ENCODE assay signal across 8 cellular contexts in the genomic region with DNA sequence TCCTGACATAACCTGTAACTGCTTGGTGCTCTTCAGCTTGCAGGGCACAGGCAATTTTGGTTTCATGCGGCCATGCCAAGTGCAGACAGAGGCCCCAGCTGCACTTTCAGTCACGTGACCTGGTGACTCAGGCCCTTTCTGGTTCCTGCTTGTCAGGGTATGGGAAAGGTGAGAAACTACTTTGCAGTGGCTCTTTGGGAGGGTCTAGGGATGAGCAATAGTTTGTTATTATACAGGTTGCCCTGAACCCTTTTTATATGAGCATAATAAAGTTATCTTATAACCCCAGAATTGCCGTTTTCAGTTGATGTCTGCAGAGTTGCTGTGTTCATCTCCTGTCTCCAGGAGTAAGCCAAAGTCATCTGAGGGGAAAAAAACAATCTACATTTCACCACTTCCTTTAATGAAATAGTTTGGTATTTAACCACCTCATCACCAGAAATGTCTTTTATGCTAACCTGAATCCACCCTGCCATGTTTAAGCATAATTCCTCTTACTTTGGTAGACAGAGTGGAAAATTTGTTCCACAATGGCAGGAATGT. TPM values are rescaled to one million over a fixed set of nuclear protein-coding genes. Genes with fewer than 3 reads are reported as not detected.
DNase-seq lines count a peak whose midpoint lies in the region; ATAC-seq, FAIRE-seq and TF ChIP-seq lines count a peak whose summit lies in the region.

No MANE protein-coding gene starts in this region.

- peak overlapping the region; percentile 38 for H2AFZ ChIP-seq in keratinocyte (ENCODE audit: control insufficient read depth, low read length)

- H3K4me3 Mint-ChIP-seq in activated naive CD8-positive, alpha-beta T cell treated with anti-CD3 and anti-CD28 coated beads, Interleukin-2, amount 10 ng/mL, durations not matched to agents 7 days and 5 days = peak overlapping the region; percentile 23

- peaks cover 18% of the 10 kb centered on the region for H3K27me3 Mint-ChIP-seq in activated naive CD8-positive, alpha-beta T cell treated with anti-CD3 and anti-CD28 coated beads, Interleukin-2, amount 10 ng/mL, durations not matched to agents 7 days and 5 days

- POLR2A ChIA-PET in activated naive CD8-positive, alpha-beta T cell treated with anti-CD3 and anti-CD28 coated beads, Interleukin-2, amount 10 ng/mL, durations not matched to agents 7 days and 5 days (lab: Charles Lee) = interaction anchor here (0.9 to 1.1 kb wide), 2 partner anchors 14 to 64 kb away, joined by 4 to 5 read pairs; no protein-coding TSS in a partner anchor

- H3K9me3 ChIP-seq in keratinocyte (ENCODE audit: control insufficient read depth, low read depth, low read length) = no peaks in the 10 kb centered on the region

- peak overlapping the region; percentile 63 for H3K9ac ChIP-seq in keratinocyte (ENCODE audit: control insufficient read depth, extremely low read depth, insufficient read depth, low read length)

- H3K36me3 ChIP-seq in keratinocyte (ENCODE audit: control insufficient read depth in 2 of 2, extremely low read depth in 1 of 2, insufficient read depth in 2 of 2, low read length in 2 of 2) = no peaks in the 10 kb centered on the region

- dilution Hi-C loops in keratinocyte (cut with MboI; ENCODE audit: extremely low pct_ligation_motif_present, low sequenced_read_pairs) = no loop called here

- peaks cover 47% of the 10 kb centered on the region for H3K4me1 ChIP-seq in keratinocyte (ENCODE audit: control insufficient read depth, extremely low read depth, insufficient read depth, low read length)

- peaks cover 4% of the 10 kb centered on the region for H3K9me3 Mint-ChIP-seq in activated naive CD8-positive, alpha-beta T cell treated with anti-CD3 and anti-CD28 coated beads, Interleukin-2, amount 10 ng/mL, durations not matched to agents 7 days and 5 days

- H3K27ac ChIP-seq in keratinocyte (ENCODE audit: control insufficient read depth, insufficient read depth, low read length) = peak overlapping the region; percentile 86

- TF ChIP-seq CTCF in keratinocyte (optimal IDR thresholded peaks at IDR 0.05 in 1 of 3, IDR thresholded peaks at IDR 0.05 in 1 of 3, conservative IDR thresholded peaks at IDR 0.05 in 1 of 3; ENCODE audit: extremely low read depth in 1 of 3, insufficient read depth in 2 of 3, low read length in 3 of 3) = no peak

- H3K4me3 ChIP-seq in keratinocyte (ENCODE audit: control insufficient read depth in 2 of 3, extremely low read depth in 1 of 3, insufficient read depth in 2 of 3, low read depth in 1 of 3, low read length in 3 of 3) = no peak overlapping the region

- H3K4me2 ChIP-seq in keratinocyte (ENCODE audit: control insufficient read depth, extremely low read depth, insufficient read depth, low read depth, low read length) = peak overlapping the region; percentile 63

- H3K36me3 Mint-ChIP-seq in activated naive CD8-positive, alpha-beta T cell treated with anti-CD3 and anti-CD28 coated beads, Interleukin-2, amount 10 ng/mL, durations not matched to agents 7 days and 5 days = peaks cover 4% of the 10 kb centered on the region

- H3K27ac Mint-ChIP-seq in activated naive CD8-positive, alpha-beta T cell treated with anti-CD3 and anti-CD28 coated beads, Interleukin-2, amount 10 ng/mL, durations not matched to agents 7 days and 5 days = peak overlapping the region; percentile 20

- DNase-seq in T follicular helper cell (ENCODE audit: low read depth) (peak; percentile 25), keratinocyte (ENCODE audit: low read depth, low spot score) (peak; percentile 83), 8988T (no peak), COR-L47 (lab: John Stamatoyannopoulos, UW) (no peak)
- peak; percentile 62 for DNase-seq in activated naive CD8-positive, alpha-beta T cell treated with anti-CD3 and anti-CD28 coated beads, Interleukin-2, amount 10 ng/mL, durations not matched to agents 7 days and 5 days
- DNase-seq in stimulated activated CD8-positive, alpha-beta memory T cell treated with anti-CD3 and anti-CD28 coated beads, Interleukin-12 subunit alpha, Interleukin-12 subunit beta, amount 100 ng/mL, for 1 hour (ENCODE audit: low read depth) = peak; percentile 47

- H3K27me3 ChIP-seq in keratinocyte (ENCODE audit: control insufficient read depth, extremely low read depth, insufficient read depth, low read length) = no peaks in the 10 kb centered on the region

- no peaks in the 10 kb centered on the region for H3K9me1 ChIP-seq in keratinocyte (ENCODE audit: control insufficient read depth, extremely low read depth, insufficient read depth, low read length)

- FAIRE-seq in keratinocyte (lab: Jason Lieb, UNC) = peak; percentile 98

- no peaks in the 10 kb centered on the region for H3K79me2 ChIP-seq in keratinocyte (ENCODE audit: control insufficient read depth, insufficient read depth, low read length)

- peaks cover 18% of the 10 kb centered on the region for H3K4me1 Mint-ChIP-seq in activated naive CD8-positive, alpha-beta T cell treated with anti-CD3 and anti-CD28 coated beads, Interleukin-2, amount 10 ng/mL, durations not matched to agents 7 days and 5 days

- H4K20me1 ChIP-seq in keratinocyte (ENCODE audit: control insufficient read depth, extremely low read depth, insufficient read depth, low read length) = no peaks in the 10 kb centered on the region

- ATAC-seq in GM18498 (IDR thresholded peaks at IDR 0.05; ENCODE audit: unreplicated experiment) = peak; percentile 94
- ATAC-seq in HG03354 (IDR thresholded peaks at IDR 0.05; ENCODE audit: poor library complexity, severe bottlenecking, unreplicated experiment) = peak; percentile 82
- peak; percentile 92 for ATAC-seq in activated naive CD8-positive, alpha-beta T cell treated with anti-CD3 and anti-CD28 coated beads, Interleukin-2, amount 10 ng/mL, durations not matched to agents 7 days and 5 days (ENCODE audit: low read depth)

RNA-seq across cellular contexts. Expression of a gene that starts 30.9 kb away (rescaled TPM):
- total RNA-seq in activated naive CD8-positive, alpha-beta T cell treated with anti-CD3 and anti-CD28 coated beads, Interleukin-2, amount 10 ng/mL, durations not matched to agents 7 days and 5 days = 1 to 10 TPM; 7.3 to 8.6 TPM
- 356 to 610 TPM (median 583 TPM) in 3 replicates for polyA plus RNA-seq in keratinocyte
- 96.0 TPM for polyA plus RNA-seq in keratinocyte (2011; ENCODE audit: low read depth)
- 120 and 273 TPM in 2 replicates for polyA plus RNA-seq in keratinocyte (2011; cell fraction: cytosol; rRNA removed)
- 717 and 740 TPM in 2 replicates for polyA plus RNA-seq in keratinocyte (2011; cell fraction: nucleus; rRNA removed)
- 229 and 605 TPM in 2 replicates for polyA plus RNA-seq in keratinocyte (2012; ENCODE audit: low replicate concordance)
- 709 to 1,030 TPM (median 926 TPM) in 3 replicates for polyA minus RNA-seq in keratinocyte
- 113 TPM for polyA minus RNA-seq in keratinocyte (2011; cell fraction: cytosol; rRNA and poly(A)+ RNA removed)
- 252 and 568 TPM in 2 replicates for polyA minus RNA-seq in keratinocyte (2011; cell fraction: nucleus; rRNA and poly(A)+ RNA removed)

Comparison
In these comparisons a context has a peak if more than half of its experiments do, and no peak if none do; other contexts are left out.
1. DNase-seq: peak in T follicular helper cell (single experiment), activated naive CD8-positive, alpha-beta T cell treated with anti-CD3 and anti-CD28 coated beads, Interleukin-2, amount 10 ng/mL, durations not matched to agents 7 days and 5 days (single experiment), keratinocyte (single experiment) and stimulated activated CD8-positive, alpha-beta memory T cell treated with anti-CD3 and anti-CD28 coated beads, Interleukin-12 subunit alpha, Interleukin-12 subunit beta, amount 100 ng/mL, for 1 hour (single experiment); none in 8988T (single experiment) and COR-L47 (single experiment).
2. Peak in every context shown above with its lines, with median percentiles within 50 percentile points of each other: ATAC-seq.